1 cellular context compared by ENCODE assay signal in the genomic region with DNA sequence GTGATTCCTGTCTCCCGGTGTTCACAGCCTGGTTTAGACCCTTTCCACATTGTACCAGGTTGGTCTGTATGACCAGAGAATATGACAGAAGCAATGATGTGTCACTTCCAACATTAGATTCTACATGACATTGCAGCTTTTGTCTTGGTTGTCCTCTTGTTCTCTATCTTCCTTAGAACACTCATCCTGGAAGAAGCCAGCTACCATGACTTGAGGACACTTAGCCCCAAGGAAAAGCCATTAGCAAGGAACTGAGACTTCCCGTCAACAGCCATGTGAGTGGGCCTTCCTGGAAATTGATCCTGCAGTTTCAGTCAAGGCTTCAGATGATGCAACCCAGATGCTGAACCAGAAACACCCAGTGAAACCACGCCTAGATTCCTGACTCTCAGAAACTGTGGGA.
TF ChIP-seq lines count a peak whose summit lies in the region.

No MANE protein-coding gene starts in this region.

TF ChIP-seq in HepG2, 621 proteins besides CTCF, POLR2A, EP300 and RAD21 (continued from another document):
- TF ChIP-seq, protein P1, sequence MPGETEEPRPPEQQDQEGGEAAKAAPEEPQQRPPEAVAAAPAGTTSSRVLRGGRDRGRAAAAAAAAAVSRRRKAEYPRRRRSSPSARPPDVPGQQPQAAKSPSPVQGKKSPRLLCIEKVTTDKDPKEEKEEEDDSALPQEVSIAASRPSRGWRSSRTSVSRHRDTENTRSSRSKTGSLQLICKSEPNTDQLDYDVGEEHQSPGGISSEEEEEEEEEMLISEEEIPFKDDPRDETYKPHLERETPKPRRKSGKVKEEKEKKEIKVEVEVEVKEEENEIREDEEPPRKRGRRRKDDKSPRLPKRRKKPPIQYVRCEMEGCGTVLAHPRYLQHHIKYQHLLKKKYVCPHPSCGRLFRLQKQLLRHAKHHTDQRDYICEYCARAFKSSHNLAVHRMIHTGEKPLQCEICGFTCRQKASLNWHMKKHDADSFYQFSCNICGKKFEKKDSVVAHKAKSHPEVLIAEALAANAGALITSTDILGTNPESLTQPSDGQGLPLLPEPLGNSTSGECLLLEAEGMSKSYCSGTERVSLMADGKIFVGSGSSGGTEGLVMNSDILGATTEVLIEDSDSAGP (CRISPR knock-in tag; IDR thresholded peaks at IDR 0.05; ENCODE audit: borderline replicate concordance), result no peak
- no peak for TF ChIP-seq SP140L (CRISPR knock-in tag; IDR thresholded peaks at IDR 0.05; ENCODE audit: borderline replicate concordance)
- TF ChIP-seq, protein P2, sequence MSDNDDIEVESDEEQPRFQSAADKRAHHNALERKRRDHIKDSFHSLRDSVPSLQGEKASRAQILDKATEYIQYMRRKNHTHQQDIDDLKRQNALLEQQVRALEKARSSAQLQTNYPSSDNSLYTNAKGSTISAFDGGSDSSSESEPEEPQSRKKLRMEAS (IDR thresholded peaks at IDR 0.05), result peak; percentile 26; the same call in 1 of the 2 replicates
- 0 out of 2 replicates have a peak, but pooled peaks have one; percentile 18 for TF ChIP-seq ELF1 (CRISPR knock-in tag; IDR thresholded peaks at IDR 0.05)
- TF ChIP-seq, protein P3, sequence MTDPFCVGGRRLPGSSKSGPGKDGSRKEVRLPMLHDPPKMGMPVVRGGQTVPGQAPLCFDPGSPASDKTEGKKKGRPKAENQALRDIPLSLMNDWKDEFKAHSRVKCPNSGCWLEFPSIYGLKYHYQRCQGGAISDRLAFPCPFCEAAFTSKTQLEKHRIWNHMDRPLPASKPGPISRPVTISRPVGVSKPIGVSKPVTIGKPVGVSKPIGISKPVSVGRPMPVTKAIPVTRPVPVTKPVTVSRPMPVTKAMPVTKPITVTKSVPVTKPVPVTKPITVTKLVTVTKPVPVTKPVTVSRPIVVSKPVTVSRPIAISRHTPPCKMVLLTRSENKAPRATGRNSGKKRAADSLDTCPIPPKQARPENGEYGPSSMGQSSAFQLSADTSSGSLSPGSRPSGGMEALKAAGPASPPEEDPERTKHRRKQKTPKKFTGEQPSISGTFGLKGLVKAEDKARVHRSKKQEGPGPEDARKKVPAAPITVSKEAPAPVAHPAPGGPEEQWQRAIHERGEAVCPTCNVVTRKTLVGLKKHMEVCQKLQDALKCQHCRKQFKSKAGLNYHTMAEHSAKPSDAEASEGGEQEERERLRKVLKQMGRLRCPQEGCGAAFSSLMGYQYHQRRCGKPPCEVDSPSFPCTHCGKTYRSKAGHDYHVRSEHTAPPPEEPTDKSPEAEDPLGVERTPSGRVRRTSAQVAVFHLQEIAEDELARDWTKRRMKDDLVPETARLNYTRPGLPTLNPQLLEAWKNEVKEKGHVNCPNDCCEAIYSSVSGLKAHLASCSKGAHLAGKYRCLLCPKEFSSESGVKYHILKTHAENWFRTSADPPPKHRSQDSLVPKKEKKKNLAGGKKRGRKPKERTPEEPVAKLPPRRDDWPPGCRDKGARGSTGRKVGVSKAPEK (CRISPR knock-in tag; IDR thresholded peaks at IDR 0.05; ENCODE audit: borderline replicate concordance), result no peak
- TF ChIP-seq HNRNPUL1 (IDR thresholded peaks at IDR 0.05; ENCODE audit: low read depth, low read length), result no peak
- no peak for TF ChIP-seq TCF7 (IDR thresholded peaks at IDR 0.05; ENCODE audit: low read depth)
- no peak; the same call in 1 of the 2 replicates for TF ChIP-seq DNMT3B (CRISPR knock-in tag; conservative IDR thresholded peaks at IDR 0.05)
- TF ChIP-seq TBL1XR1 (IDR thresholded peaks at IDR 0.05; ENCODE audit: borderline replicate concordance, low read length, partially characterized antibody), result no peak
- TF ChIP-seq AKAP8 (CRISPR knock-in tag; IDR thresholded peaks at IDR 0.05), result no peak
- TF ChIP-seq FOXA3 (CRISPR knock-in tag; IDR thresholded peaks at IDR 0.05), result 0 out of 2 replicates have a peak, but pooled peaks have one; percentile 26
- TF ChIP-seq ZNF674 (CRISPR knock-in tag; IDR thresholded peaks at IDR 0.05; ENCODE audit: low read depth), result no peak
- peak; percentile 72 for TF ChIP-seq FOSL2 (CRISPR knock-in tag; IDR thresholded peaks at IDR 0.05)
- no peak for TF ChIP-seq YEATS4 (CRISPR knock-in tag; IDR thresholded peaks at IDR 0.05; ENCODE audit: borderline replicate concordance)
- no peak for TF ChIP-seq PAX8 (CRISPR knock-in tag; IDR thresholded peaks at IDR 0.05; ENCODE audit: borderline replicate concordance)
- TF ChIP-seq ZNF780A (CRISPR knock-in tag; IDR thresholded peaks at IDR 0.05), result no peak
- TF ChIP-seq PHB2 (IDR thresholded peaks at IDR 0.05; ENCODE audit: partially characterized antibody), result no peak
- no peak for TF ChIP-seq ZNF605 (CRISPR knock-in tag; IDR thresholded peaks at IDR 0.05)
- TF ChIP-seq, protein P4, sequence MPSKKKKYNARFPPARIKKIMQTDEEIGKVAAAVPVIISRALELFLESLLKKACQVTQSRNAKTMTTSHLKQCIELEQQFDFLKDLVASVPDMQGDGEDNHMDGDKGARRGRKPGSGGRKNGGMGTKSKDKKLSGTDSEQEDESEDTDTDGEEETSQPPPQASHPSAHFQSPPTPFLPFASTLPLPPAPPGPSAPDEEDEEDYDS (CRISPR knock-in tag; IDR thresholded peaks at IDR 0.05), result no peak
TF ChIP-seq in HepG2: peak in this region for 29.
